In genomic region chr19:57888494-57889231, GRCh38 we compare ENCODE assay signal across 8 cellular contexts. TPM values are rescaled to one million over a fixed set of nuclear protein-coding genes. Genes with fewer than 3 reads are reported as not detected.
DNase-seq lines count a peak whose midpoint lies in the region; ATAC-seq and TF ChIP-seq lines count a peak whose summit lies in the region.

Gene ZNF814, minus strand, starts transcription at chr19:57889037. Its CDS starts 235 bp downstream, at chr19:57888802.

- peak within 1 kb of the TSS; percentile 75 for H3K27ac Mint-ChIP-seq in T-helper 2 cell treated with Interferon-gamma antibody and Interleukin-4, amounts not matched to agents 5 μg/mL and 100 μg/mL, for 36 hours

- peaks cover 41% of the 10 kb centered on the region for H3K36me3 Mint-ChIP-seq in T-helper 2 cell treated with Interferon-gamma antibody and Interleukin-4, amounts not matched to agents 5 μg/mL and 100 μg/mL, for 36 hours (ENCODE audit: low read depth)

- H3K4me3 ChIP-seq in ascending aorta = peak within 1 kb of the TSS; percentile 44 to 63
- peak within 1 kb of the TSS; percentile 59 for H3K4me3 ChIP-seq in urinary bladder (ENCODE audit: low read depth, low read length)

- H3K4me1 Mint-ChIP-seq in T-helper 2 cell treated with Interferon-gamma antibody and Interleukin-4, amounts not matched to agents 5 μg/mL and 100 μg/mL, for 36 hours (ENCODE audit: low read depth) = peaks cover 11% of the 10 kb centered on the region

- WGBS in urinary bladder = 1% methylated on average over 44 of the region's 44 CpGs

- DNase-seq in T-helper 2 cell treated with Interferon-gamma antibody and Interleukin-4, amounts not matched to agents 5 μg/mL and 100 μg/mL, for 36 hours (ENCODE audit: low spot score) = peak; percentile 63
- peak; percentile 31 to 84 for DNase-seq in ascending aorta (ENCODE audit: low spot score in 2 of 2)
- peak; percentile 80 for DNase-seq in hepatic stellate cell (ENCODE audit: low spot score)
- peak; percentile 20 for DNase-seq in pulmonary artery endothelial cell (ENCODE audit: low read depth, low spot score)

- ATAC-seq in HG03432 (IDR thresholded peaks at IDR 0.05; ENCODE audit: unreplicated experiment) (peak; percentile 89), GM18519 (IDR thresholded peaks at IDR 0.05; ENCODE audit: low FRiP score, unreplicated experiment) (no peak)

- peak within 1 kb of the TSS; percentile 89 for H3K4me3 Mint-ChIP-seq in T-helper 2 cell treated with Interferon-gamma antibody and Interleukin-4, amounts not matched to agents 5 μg/mL and 100 μg/mL, for 36 hours

- no peaks in the 10 kb centered on the region for H3K27me3 Mint-ChIP-seq in T-helper 2 cell treated with Interferon-gamma antibody and Interleukin-4, amounts not matched to agents 5 μg/mL and 100 μg/mL, for 36 hours (ENCODE audit: low read depth)

- H3K9me3 ChIP-seq in ascending aorta = peaks cover 22 to 67% of the 10 kb centered on the region in 2 donors

- H3K36me3 ChIP-seq in ascending aorta = no peaks in the 10 kb centered on the region
- H3K36me3 ChIP-seq in urinary bladder (ENCODE audit: insufficient read depth) = no peaks in the 10 kb centered on the region

- peak in 1 of 3 experiments; percentile 9 for TF ChIP-seq CTCF in ascending aorta (IDR thresholded peaks at IDR 0.05)

- H3K4me1 ChIP-seq in ascending aorta (no peaks in the 10 kb centered on the region), urinary bladder (ENCODE audit: insufficient read depth) (no peaks in the 10 kb centered on the region)

- no peaks in the 10 kb centered on the region for H3K27me3 ChIP-seq in ascending aorta

- H3K9me3 Mint-ChIP-seq in T-helper 2 cell treated with Interferon-gamma antibody and Interleukin-4, amounts not matched to agents 5 μg/mL and 100 μg/mL, for 36 hours = peaks cover 45% of the 10 kb centered on the region

- H3K27ac ChIP-seq in ascending aorta (no peak within 1 kb of the TSS), urinary bladder (ENCODE audit: low read depth) (peak within 1 kb of the TSS; percentile 45)

- intact Hi-C loops in ascending aorta (cut with DNase I) = no loop called here

- peak; percentile 53 for TF ChIP-seq POLR2A in GM15510 (IDR thresholded peaks at IDR 0.05; ENCODE audit: borderline replicate concordance, extremely low read depth, insufficient read length)

RNA-seq across cellular contexts. Expression of gene ZNF814, which starts in this region (rescaled TPM):
- total RNA-seq in ascending aorta = 1.8 TPM
- total RNA-seq in pulmonary artery endothelial cell = 6.1 and 10.8 TPM in 2 replicates
- 19.2 TPM for total RNA-seq in urinary bladder
- 8.3 TPM for polyA plus RNA-seq in urinary bladder

Comparison
In these comparisons a context has a peak if more than half of its experiments do, and no peak if none do; other contexts are left out.
1. DNase-seq: peak in every context shown above with its lines; median percentile 80 in hepatic stellate cell; 63 in T-helper 2 cell treated with Interferon-gamma antibody and Interleukin-4, amounts not matched to agents 5 μg/mL and 100 μg/mL, for 36 hours; 58 in ascending aorta; 20 in pulmonary artery endothelial cell.